12 cellular contexts compared by ENCODE assay signal in genomic region chr1:161721738-161722343, GRCh38. TPM values are rescaled to one million over a fixed set of nuclear protein-coding genes. Genes with fewer than 3 reads are reported as not detected.
DNase-seq lines count a peak whose midpoint lies in the region; ATAC-seq and TF ChIP-seq lines count a peak whose summit lies in the region.
"Had no signal": no experiment of that assay in that cellular context is flagged by ENCODE, and none has a peak within 500 bp of the region (broad histone marks: within the 10 kb centered on the region; RNA-seq: fewer than 3 reads in every experiment).

No MANE protein-coding gene starts in this region.

- TF ChIP-seq CTCF in RWPE1 (conservative IDR thresholded peaks at IDR 0.05; ENCODE audit: low read depth) (no peak), epithelial cell of proximal tubule (conservative IDR thresholded peaks at IDR 0.05; ENCODE audit: low read depth, low read length) (no peak)

- POLR2A ChIA-PET in RWPE1 (lab: Yijun Ruan, JAX; ENCODE audit: low non-redundant PET), result no interaction called here

- no peak overlapping the region for H3K4me3 Mint-ChIP-seq in activated naive CD8-positive, alpha-beta T cell treated with anti-CD3 and anti-CD28 coated beads, Interleukin-2, amount 50 U/mL, for 24 hours
- no peak overlapping the region for H3K4me3 Mint-ChIP-seq in activated naive CD8-positive, alpha-beta T cell treated with anti-CD3 and anti-CD28 coated beads for 36 hours
- H3K4me3 Mint-ChIP-seq: T-helper 1 cell treated with Interleukin-12 subunit alpha and Interleukin-12 subunit beta and Interleukin-4 antibody, amounts not matched to agents 30 μg/mL and 1 μg/mL, for 36 hours had no signal

- no peaks in the 10 kb centered on the region for H3K36me3 Mint-ChIP-seq in activated naive CD8-positive, alpha-beta T cell treated with anti-CD3 and anti-CD28 coated beads, Interleukin-2, amount 50 U/mL, for 24 hours (ENCODE audit: low read depth)
- no peaks in the 10 kb centered on the region for H3K36me3 Mint-ChIP-seq in activated naive CD8-positive, alpha-beta T cell treated with anti-CD3 and anti-CD28 coated beads for 36 hours

- peak overlapping the region; percentile 57 for H3K27ac Mint-ChIP-seq in activated naive CD8-positive, alpha-beta T cell treated with anti-CD3 and anti-CD28 coated beads, Interleukin-2, amount 50 U/mL, for 24 hours
- H3K27ac Mint-ChIP-seq in activated naive CD8-positive, alpha-beta T cell treated with anti-CD3 and anti-CD28 coated beads for 36 hours, result no peak overlapping the region
- H3K27ac Mint-ChIP-seq: T-helper 1 cell treated with Interleukin-12 subunit alpha and Interleukin-12 subunit beta and Interleukin-4 antibody, amounts not matched to agents 30 μg/mL and 1 μg/mL, for 36 hours had no signal

- no peak overlapping the region for H3K4me3 ChIP-seq in epithelial cell of proximal tubule (ENCODE audit: low read depth, low read length)
- H3K4me3 ChIP-seq: esophagus muscularis mucosa, testis had no signal

- CTCF ChIA-PET in RWPE1 (lab: Yijun Ruan, JAX), result no interaction called here

- peaks cover 32% of the 10 kb centered on the region for H3K27me3 Mint-ChIP-seq in activated naive CD8-positive, alpha-beta T cell treated with anti-CD3 and anti-CD28 coated beads, Interleukin-2, amount 50 U/mL, for 24 hours
- peaks cover 30% of the 10 kb centered on the region for H3K27me3 Mint-ChIP-seq in activated naive CD8-positive, alpha-beta T cell treated with anti-CD3 and anti-CD28 coated beads for 36 hours

- intact Hi-C loops in posterior vena cava (cut with DNase I), result no loop called here

- no peak for ATAC-seq in activated naive CD8-positive, alpha-beta T cell treated with anti-CD3 and anti-CD28 coated beads, Interleukin-2, amount 50 U/mL, for 24 hours
- ATAC-seq in HG03097 (IDR thresholded peaks at IDR 0.05; ENCODE audit: low FRiP score, unreplicated experiment) (no peak), GM18502 (IDR thresholded peaks at IDR 0.05; ENCODE audit: poor library complexity, unreplicated experiment) (no peak)

- no peaks in the 10 kb centered on the region for H3K9me3 Mint-ChIP-seq in activated naive CD8-positive, alpha-beta T cell treated with anti-CD3 and anti-CD28 coated beads, Interleukin-2, amount 50 U/mL, for 24 hours
- no peaks in the 10 kb centered on the region for H3K9me3 Mint-ChIP-seq in activated naive CD8-positive, alpha-beta T cell treated with anti-CD3 and anti-CD28 coated beads for 36 hours
- H3K9me3 Mint-ChIP-seq: T-helper 1 cell treated with Interleukin-12 subunit alpha and Interleukin-12 subunit beta and Interleukin-4 antibody, amounts not matched to agents 30 μg/mL and 1 μg/mL, for 36 hours had no signal

- H3K4me1 Mint-ChIP-seq in activated naive CD8-positive, alpha-beta T cell treated with anti-CD3 and anti-CD28 coated beads, Interleukin-2, amount 50 U/mL, for 24 hours, result peaks cover 42% of the 10 kb centered on the region
- H3K4me1 Mint-ChIP-seq in activated naive CD8-positive, alpha-beta T cell treated with anti-CD3 and anti-CD28 coated beads for 36 hours, result peaks cover 32% of the 10 kb centered on the region

- no peak overlapping the region; the same call in 1 of the 2 replicates for H3K27ac ChIP-seq in RWPE1
- H3K27ac ChIP-seq: esophagus muscularis mucosa, testis had no signal

- no peak for DNase-seq in activated naive CD8-positive, alpha-beta T cell treated with anti-CD3 and anti-CD28 coated beads, Interleukin-2, amount 50 U/mL, for 24 hours
- no peak for DNase-seq in activated naive CD8-positive, alpha-beta T cell treated with anti-CD3 and anti-CD28 coated beads for 36 hours
- DNase-seq in RWPE1 (ENCODE audit: low spot score), result peak; percentile 43
- peak; percentile 65 for DNase-seq in epithelial cell of proximal tubule (ENCODE audit: low read depth)
- no peak for DNase-seq in HuH-7 (ENCODE audit: low spot score)
- DNase-seq in posterior vena cava (ENCODE audit: low spot score), result no peak
- DNase-seq: midbrain, testis had no signal

RNA-seq across cellular contexts. Expression of gene FCRLB, which starts 0.5 kb away (rescaled TPM):
- under 1 TPM; 0.49 to 0.76 TPM for total RNA-seq in activated naive CD8-positive, alpha-beta T cell treated with anti-CD3 and anti-CD28 coated beads for 36 hours
- total RNA-seq in epithelial cell of proximal tubule (1.5 and 3.6 TPM in 2 replicates), posterior vena cava (under 1 TPM; 0.38 to 0.74 TPM)

RNA-seq across cellular contexts. Expression of gene FCRLA, which starts 14.8 kb away (rescaled TPM):
- under 1 TPM; 0.35 to 0.56 TPM for total RNA-seq in activated naive CD8-positive, alpha-beta T cell treated with anti-CD3 and anti-CD28 coated beads for 36 hours
- total RNA-seq in epithelial cell of proximal tubule, result 0.35 TPM in 1 of 2 replicates, not detected in the other
- total RNA-seq in posterior vena cava, result under 1 TPM in 1 of 2 donors, not detected in 1; 0.19 TPM
- total RNA-seq: testis had no signal

RNA-seq across cellular contexts. Expression of gene DUSP12, which starts 27.7 kb away (rescaled TPM):
- 10 to 100 TPM; 39.9 to 40.3 TPM for total RNA-seq in activated naive CD8-positive, alpha-beta T cell treated with anti-CD3 and anti-CD28 coated beads for 36 hours
- total RNA-seq in epithelial cell of proximal tubule, result 26.2 and 32.9 TPM in 2 replicates
- total RNA-seq in posterior vena cava, result 10 to 100 TPM; 15.5 to 17.4 TPM

RNA-seq across cellular contexts. Expression of gene ATF6, which starts 44.3 kb away (rescaled TPM):
- 10 to 100 TPM; 20.2 to 22.1 TPM for total RNA-seq in activated naive CD8-positive, alpha-beta T cell treated with anti-CD3 and anti-CD28 coated beads for 36 hours
- 16.6 and 20.6 TPM in 2 replicates for total RNA-seq in epithelial cell of proximal tubule
- total RNA-seq in posterior vena cava, result 10 to 100 TPM; 27.9 to 32.3 TPM

RNA-seq across cellular contexts. Expression of gene FCGR2B, which starts 58.9 kb away (rescaled TPM):
- under 1 TPM; 0.20 to 0.25 TPM for total RNA-seq in activated naive CD8-positive, alpha-beta T cell treated with anti-CD3 and anti-CD28 coated beads for 36 hours
- not detected in 2 replicates for total RNA-seq in epithelial cell of proximal tubule
- 10 to 100 TPM in 1 of 2 donors, 1 to 10 TPM in 1; 7.4 to 33.0 TPM for total RNA-seq in posterior vena cava

Comparison
In these comparisons a context has a peak if more than half of its experiments do, and no peak if none do; other contexts are left out.
1. DNase-seq: peak in RWPE1 (single experiment) and epithelial cell of proximal tubule (single experiment); none in activated naive CD8-positive, alpha-beta T cell treated with anti-CD3 and anti-CD28 coated beads, Interleukin-2, amount 50 U/mL, for 24 hours (single experiment), activated naive CD8-positive, alpha-beta T cell treated with anti-CD3 and anti-CD28 coated beads for 36 hours (single experiment), HuH-7 (single experiment) and posterior vena cava (single experiment).